ENCODE assay signal across 10 cellular contexts in genomic region chr4:6272863-6273660, GRCh38. TPM values are rescaled to one million over a fixed set of nuclear protein-coding genes. Genes with fewer than 3 reads are reported as not detected.
DNase-seq lines count a peak whose midpoint lies in the region; ATAC-seq and TF ChIP-seq lines count a peak whose summit lies in the region.
"Had no signal": no experiment of that assay in that cellular context is flagged by ENCODE, and none has a peak within 500 bp of the region (broad histone marks: within the 10 kb centered on the region; RNA-seq: fewer than 3 reads in every experiment).

No MANE protein-coding gene starts in this region.

- peaks cover 57% of the 10 kb centered on the region for H3K4me1 Mint-ChIP-seq in chondrocyte (ENCODE audit: low read depth)
- H3K4me1 Mint-ChIP-seq in stimulated activated naive CD8-positive, alpha-beta T cell treated with anti-CD3 and anti-CD28 coated beads, Interleukin-15, amount 100 ng/mL, for 72 hours, result peaks cover 30% of the 10 kb centered on the region

- H3K27ac ChIP-seq in mesodermal cell (ENCODE audit: low read depth, low read length, severe bottlenecking), result peak overlapping the region; percentile 79

- no peaks in the 10 kb centered on the region for H3K36me3 Mint-ChIP-seq in chondrocyte (ENCODE audit: low read depth)

- TF ChIP-seq CTCF in chondrocyte (IDR thresholded peaks at IDR 0.05), result peak; percentile 34

- 86% methylated on average over 13 to 15 of the region's 15 CpGs for WGBS in mesodermal cell (ENCODE audit: insufficient coverage in 2 of 2), 2 experiments

- peaks cover 30% of the 10 kb centered on the region for H3K4me1 ChIP-seq in mesodermal cell (ENCODE audit: control insufficient read depth, insufficient read depth, low read length, poor library complexity, severe bottlenecking)

- peak overlapping the region; percentile 83 for H3K27ac Mint-ChIP-seq in chondrocyte (ENCODE audit: unreplicated experiment)
- peak overlapping the region in 1 of 2 donors; percentile 62 for H3K27ac Mint-ChIP-seq in stimulated activated naive CD8-positive, alpha-beta T cell treated with anti-CD3 and anti-CD28 coated beads, Interleukin-15, amount 100 ng/mL, for 72 hours
- H3K27ac Mint-ChIP-seq: CD8-positive, alpha-beta memory T cell had no signal

- no peak overlapping the region for H3K4me3 Mint-ChIP-seq in chondrocyte (ENCODE audit: unreplicated experiment)
- H3K4me3 Mint-ChIP-seq in stimulated activated naive CD8-positive, alpha-beta T cell treated with anti-CD3 and anti-CD28 coated beads, Interleukin-15, amount 100 ng/mL, for 72 hours, result no peak overlapping the region

- H3K9me3 Mint-ChIP-seq in chondrocyte (ENCODE audit: low read depth), result no peaks in the 10 kb centered on the region
- H3K9me3 Mint-ChIP-seq in stimulated activated naive CD8-positive, alpha-beta T cell treated with anti-CD3 and anti-CD28 coated beads, Interleukin-15, amount 100 ng/mL, for 72 hours, result no peaks in the 10 kb centered on the region
- H3K9me3 Mint-ChIP-seq: CD8-positive, alpha-beta memory T cell had no signal

- no peaks in the 10 kb centered on the region for H3K9me3 ChIP-seq in mesodermal cell (ENCODE audit: control insufficient read depth, low read length)

- peaks cover 1% of the 10 kb centered on the region for H3K27me3 Mint-ChIP-seq in chondrocyte (ENCODE audit: low read depth)
- H3K27me3 Mint-ChIP-seq in stimulated activated naive CD8-positive, alpha-beta T cell treated with anti-CD3 and anti-CD28 coated beads, Interleukin-15, amount 100 ng/mL, for 72 hours, result peaks cover 25% of the 10 kb centered on the region

- peaks cover 1% of the 10 kb centered on the region for H3K36me3 ChIP-seq in mesodermal cell (ENCODE audit: control insufficient read depth, insufficient read depth, low read length)

- peak; percentile 92 for DNase-seq in 8988T
- DNase-seq in HT1080 (ENCODE audit: low read depth), result peak; percentile 83
- DNase-seq in chondrocyte (ENCODE audit: low spot score), result peak; percentile 69
- DNase-seq in NCI-H2107 treated with DMSO at 0.1 percent for 48 hours (lab: John Stamatoyannopoulos, UW; ENCODE audit: unreplicated experiment), result no peak
- no peak for DNase-seq in stimulated activated CD4-positive, alpha-beta T cell treated with anti-CD3 and anti-CD28 coated beads, Interleukin-2, amount 100 ng/mL, for 48 hours
- DNase-seq in stimulated activated naive CD8-positive, alpha-beta T cell treated with anti-CD3 and anti-CD28 coated beads, Interleukin-15, amount 100 ng/mL, for 72 hours, result no peak
- DNase-seq: amygdala; CD8-positive, alpha-beta memory T cell had no signal

- ATAC-seq in HG02759 (IDR thresholded peaks at IDR 0.05; ENCODE audit: unreplicated experiment), result no peak
- no peak for ATAC-seq in stimulated activated naive CD8-positive, alpha-beta T cell treated with anti-CD3 and anti-CD28 coated beads, Interleukin-15, amount 100 ng/mL, for 72 hours

- H3K4me3 ChIP-seq in mesodermal cell (ENCODE audit: extremely low read depth, insufficient read depth, low read length, poor library complexity, severe bottlenecking), result no peak overlapping the region

RNA-seq across cellular contexts. Expression of gene WFS1, which starts 3.4 kb away (rescaled TPM):
- 11.1 and 14.8 TPM in 2 replicates for total RNA-seq in HT1080 (2014; rRNA removed; shearing (Covaris generic))
- 11.3 and 12.8 TPM in 2 replicates for polyA plus RNA-seq in HT1080 (2015; cell fraction: cytosol; rRNA removed)
- 32.4 and 35.1 TPM in 2 replicates for polyA plus RNA-seq in HT1080 (2015; cell fraction: nucleus; rRNA removed)
- 47.7 to 54.6 TPM (median 48.0 TPM) in 3 replicates for total RNA-seq in chondrocyte
- polyA plus RNA-seq in mesodermal cell (2013, experiment 1 of 2), result 27.9 TPM
- 24.5 TPM for polyA plus RNA-seq in mesodermal cell (2013, experiment 2 of 2)

Comparison
In these comparisons a context has a peak if more than half of its experiments do, and no peak if none do; other contexts are left out.
1. DNase-seq: peak in 8988T (single experiment), HT1080 (single experiment) and chondrocyte (single experiment); none in NCI-H2107 treated with DMSO at 0.1 percent for 48 hours (single experiment), stimulated activated CD4-positive, alpha-beta T cell treated with anti-CD3 and anti-CD28 coated beads, Interleukin-2, amount 100 ng/mL, for 48 hours (0 of 2) and stimulated activated naive CD8-positive, alpha-beta T cell treated with anti-CD3 and anti-CD28 coated beads, Interleukin-15, amount 100 ng/mL, for 72 hours (0 of 2).